20 cellular contexts compared by ENCODE assay signal in genomic region chr11:113316251-113316650, GRCh38. TPM values are rescaled to one million over a fixed set of nuclear protein-coding genes. Genes with fewer than 3 reads are reported as not detected.
DNase-seq lines count a peak whose midpoint lies in the region; ATAC-seq and TF ChIP-seq lines count a peak whose summit lies in the region.
"Had no signal": no experiment of that assay in that cellular context is flagged by ENCODE, and none has a peak within 500 bp of the region (broad histone marks: within the 10 kb centered on the region; RNA-seq: fewer than 3 reads in every experiment).

No MANE protein-coding gene starts in this region.

- H3K4me1 Mint-ChIP-seq in CD4-positive, alpha-beta memory T cell, result peaks cover 27 to 58% (median 40%) of the 10 kb centered on the region in 4 donors
- peaks cover 38% of the 10 kb centered on the region for H3K4me1 Mint-ChIP-seq in glutamatergic neuron (ENCODE audit: low read depth, unreplicated experiment)

- no peaks in the 10 kb centered on the region for H3K9me3 Mint-ChIP-seq in CD4-positive, alpha-beta memory T cell
- H3K9me3 Mint-ChIP-seq in glutamatergic neuron (ENCODE audit: unreplicated experiment), result peaks cover 12% of the 10 kb centered on the region
- H3K9me3 Mint-ChIP-seq: stimulated activated memory B cell treated with anti-CD40 and anti-IgM and Interleukin-4, amounts not matched to agents 10 μg/mL and 1 μg/mL and 100 μg/mL, for 72 hours had no signal

- intact Hi-C loops in CD4-positive, alpha-beta memory T cell (cut with micrococcal nuclease), result loop anchor here (5.0 to 10.0 kb wide), 3 partner anchors 849 to 1441 kb away; partner anchors contain the start of genes ALG9, C11orf71, CFAP68 and FDXACB1
- intact Hi-C loops in left cardiac atrium (cut with DNase I), result loop anchor here in 1 of 2 donors (10.0 kb wide), 1 partner anchor 419 kb away; no protein-coding TSS in a partner anchor

- no peak for ATAC-seq in RWPE2 (ENCODE audit: low read depth)
- ATAC-seq in left cardiac atrium, result no peak
- ATAC-seq: stimulated activated memory B cell treated with anti-CD40 and anti-IgM and Interleukin-4, amounts not matched to agents 10 μg/mL and 1 μg/mL and 100 μg/mL, for 72 hours had no signal

- H3K9me3 ChIP-seq in CD4-positive, alpha-beta memory T cell (ENCODE audit: control insufficient read depth in 1 of 2, low read length in 2 of 2), result no peaks in the 10 kb centered on the region
- H3K9me3 ChIP-seq in RWPE2 (ENCODE audit: severe bottlenecking), result no peaks in the 10 kb centered on the region
- H3K9me3 ChIP-seq in BE2C, result no peaks in the 10 kb centered on the region
- H3K9me3 ChIP-seq: MG63, right atrium auricular region, SJSA1, vagina had no signal

- H3K4me3 Mint-ChIP-seq in CD4-positive, alpha-beta memory T cell, result peak overlapping the region in 3 of 8 donors; percentile 24 to 55 (median 47)
- H3K4me3 Mint-ChIP-seq in glutamatergic neuron (ENCODE audit: unreplicated experiment), result peak overlapping the region; percentile 8

- no peak for TF ChIP-seq CTCF in RWPE2 (IDR thresholded peaks at IDR 0.05; ENCODE audit: poor library complexity, severe bottlenecking)
- no peak for TF ChIP-seq CTCF in glutamatergic neuron (IDR thresholded peaks at IDR 0.05; ENCODE audit: partially characterized antibody, unreplicated experiment)
- TF ChIP-seq CTCF in GM20000 (IDR thresholded peaks at IDR 0.05; ENCODE audit: extremely low read depth, missing control alignments), result no peak
- TF ChIP-seq CTCF in BE2C (IDR thresholded peaks at IDR 0.05; ENCODE audit: low read depth, low read length), result no peak

- no peak overlapping the region for H3K4me3 ChIP-seq in CD4-positive, alpha-beta memory T cell (ENCODE audit: low read length in 2 of 2)
- H3K4me3 ChIP-seq in RWPE2 (ENCODE audit: severe bottlenecking) (no peak overlapping the region), BE2C (ENCODE audit: low read depth, low read length) (no peak overlapping the region)
- H3K4me3 ChIP-seq: MG63, right atrium auricular region, SJSA1, spleen, vagina had no signal

- no peaks in the 10 kb centered on the region for H3K27me3 Mint-ChIP-seq in CD4-positive, alpha-beta memory T cell
- H3K27me3 Mint-ChIP-seq in glutamatergic neuron (ENCODE audit: unreplicated experiment), result peaks cover 3% of the 10 kb centered on the region
- H3K27me3 Mint-ChIP-seq: stimulated activated memory B cell treated with anti-CD40 and anti-IgM and Interleukin-4, amounts not matched to agents 10 μg/mL and 1 μg/mL and 100 μg/mL, for 72 hours had no signal

- peaks cover 10% of the 10 kb centered on the region for H3K36me3 ChIP-seq in CD4-positive, alpha-beta memory T cell (ENCODE audit: insufficient read depth, low read length)
- peaks cover 15% of the 10 kb centered on the region for H3K36me3 ChIP-seq in RWPE2 (ENCODE audit: low read depth)
- no peaks in the 10 kb centered on the region for H3K36me3 ChIP-seq in BE2C
- H3K36me3 ChIP-seq: MG63, SJSA1, vagina had no signal

- H3K27ac Mint-ChIP-seq in CD4-positive, alpha-beta memory T cell, result peak overlapping the region in 5 of 7 donors; percentile 12 to 94 (median 57)
- no peak overlapping the region for H3K27ac Mint-ChIP-seq in glutamatergic neuron (ENCODE audit: unreplicated experiment)

- DNase-seq in CD4-positive, alpha-beta memory T cell, result no peak
- DNase-seq in RWPE2 (ENCODE audit: low spot score) (no peak), glutamatergic neuron (no peak), renal cortical epithelial cell (ENCODE audit: low read depth) (peak; percentile 11), left cardiac atrium (no peak), NCI-H187 treated with DMSO at 0.1 percent for 48 hours (lab: John Stamatoyannopoulos, UW) (no peak), GM20000 (ENCODE audit: low spot score) (no peak), BE2C (no peak)
- DNase-seq: activated naive CD4-positive, alpha-beta T cell; H9; kidney glomerular epithelial cell; MG63; NCI-H1436; NK-92 treated with Interleukin-12 subunit alpha and Interleukin-12 subunit beta, amount 100 ng/mL, for 24 hours; spleen; stimulated activated CD4-positive, alpha-beta T cell treated with anti-CD3 and anti-CD28 coated beads, Interleukin-2, amount 100 ng/mL, for 48 hours had no signal

- H3K27me3 ChIP-seq in CD4-positive, alpha-beta memory T cell (ENCODE audit: insufficient read depth, low read length), result no peaks in the 10 kb centered on the region
- H3K27me3 ChIP-seq in RWPE2 (ENCODE audit: insufficient read depth, poor library complexity, severe bottlenecking) (no peaks in the 10 kb centered on the region), BE2C (no peaks in the 10 kb centered on the region)
- H3K27me3 ChIP-seq: MG63, right atrium auricular region, SJSA1, spleen, vagina had no signal

- H3K36me3 Mint-ChIP-seq in CD4-positive, alpha-beta memory T cell, result peaks cover 32 to 39% of the 10 kb centered on the region in 2 donors
- no peaks in the 10 kb centered on the region for H3K36me3 Mint-ChIP-seq in glutamatergic neuron (ENCODE audit: unreplicated experiment)

- POLR2A ChIA-PET in CD4-positive, alpha-beta memory T cell (lab: Charles Lee; ENCODE audit: partially characterized antibody), result no interaction called here

- H3K4me1 ChIP-seq in CD4-positive, alpha-beta memory T cell (ENCODE audit: insufficient read depth, low read length), result peaks cover 20% of the 10 kb centered on the region
- H3K4me1 ChIP-seq in RWPE2 (ENCODE audit: insufficient read depth, poor library complexity, severe bottlenecking) (peaks cover 19% of the 10 kb centered on the region), BE2C (0 out of 2 replicates have a peak, but pooled peaks cover 2% of the 10 kb centered on the region)

- CTCF ChIA-PET in CD4-positive, alpha-beta memory T cell (lab: Charles Lee; ENCODE audit: partially characterized antibody), result no interaction called here

- no peak overlapping the region for H3K27ac ChIP-seq in CD4-positive, alpha-beta memory T cell (ENCODE audit: low read depth, low read length)
- H3K27ac ChIP-seq in RWPE2 (ENCODE audit: poor library complexity, severe bottlenecking), result peak overlapping the region; percentile 50
- H3K27ac ChIP-seq: SJSA1 had no signal

RNA-seq across cellular contexts. Expression of gene TTC12, which starts 1.9 kb away (rescaled TPM):
- total RNA-seq in CD4-positive, alpha-beta memory T cell, result 10 to 100 TPM; 69.2 to 75.1 TPM
- polyA plus RNA-seq in CD4-positive, alpha-beta memory T cell, result 10 to 100 TPM in 1 of 2 donors, 1 to 10 TPM in 1; 6.9 to 10.4 TPM
- 9.2 TPM for total RNA-seq in glutamatergic neuron (ENCODE audit: unreplicated experiment)
- 12.2 and 28.2 TPM in 2 replicates for total RNA-seq in renal cortical epithelial cell
- 1 to 10 TPM; 4.2 to 5.4 TPM for total RNA-seq in left cardiac atrium
- polyA plus RNA-seq in BE2C (2012; ENCODE audit: insufficient read depth, insufficient read length, low read depth), result 11.8 TPM
